Comparison of ENCODE assay signal across 9 cellular contexts in the genomic region with DNA sequence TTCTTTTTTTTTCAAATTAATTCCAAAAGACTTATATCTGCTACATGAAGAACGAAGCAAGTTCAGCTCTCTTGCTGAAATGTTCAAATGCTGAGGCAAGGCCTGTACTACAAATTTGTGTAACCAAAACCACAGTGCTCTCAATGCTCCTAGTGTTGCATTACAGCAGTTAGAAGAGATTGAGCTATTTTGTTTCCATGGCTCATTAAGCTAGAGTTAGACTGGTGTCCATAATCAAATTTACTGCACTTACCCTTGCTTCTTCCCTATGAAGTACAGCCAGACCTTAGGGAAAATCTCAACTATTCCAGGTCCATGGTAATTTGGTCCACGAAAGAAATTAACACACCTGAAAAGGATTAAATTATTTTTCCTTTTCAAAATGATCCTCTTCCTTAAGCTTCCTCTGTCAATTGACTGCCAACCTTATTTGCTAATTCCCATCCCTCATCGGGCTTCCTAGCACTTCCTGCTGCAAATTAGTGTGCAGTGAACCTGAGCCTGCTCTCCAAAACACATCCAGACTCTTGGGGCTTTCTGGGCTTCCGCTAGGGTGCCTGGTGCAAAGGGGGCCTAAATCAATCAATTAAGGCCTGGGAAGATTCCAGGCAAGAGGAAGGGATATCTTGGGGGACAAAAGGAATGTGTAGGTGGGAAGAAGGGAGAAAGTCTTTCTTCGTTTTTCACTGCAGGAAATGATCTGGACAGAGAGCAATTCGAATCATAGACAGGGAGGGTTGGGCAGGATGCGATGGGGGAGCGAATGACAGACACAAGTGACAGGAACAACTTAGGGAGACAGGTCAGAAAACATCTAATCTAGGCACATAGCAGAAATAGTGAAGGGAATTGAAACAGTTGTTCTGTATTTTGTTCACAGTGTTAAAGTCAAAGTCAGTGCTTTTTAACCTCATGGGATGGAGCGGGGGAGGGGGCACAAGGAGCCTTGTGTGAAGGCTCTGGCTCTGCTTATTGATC.
DNase-seq lines count a peak whose midpoint lies in the region; ATAC-seq and TF ChIP-seq lines count a peak whose summit lies in the region.
"Had no signal": no experiment of that assay in that cellular context is flagged by ENCODE, and none has a peak within 500 bp of the region (broad histone marks: within the 10 kb centered on the region; RNA-seq: fewer than 3 reads in every experiment).

No MANE protein-coding gene starts in this region.

- TF ChIP-seq CTCF in lung (IDR thresholded peaks at IDR 0.05; ENCODE audit: control extremely low read depth, extremely low read depth), result no peak

- no peaks in the 10 kb centered on the region for H3K36me3 ChIP-seq in CD4-positive, CD25-positive, alpha-beta regulatory T cell (ENCODE audit: control insufficient read depth, insufficient read depth, low read length)
- H3K36me3 ChIP-seq in lung (ENCODE audit: control insufficient read depth in 2 of 2, insufficient read depth in 2 of 2, low read length in 2 of 2), result no peaks in the 10 kb centered on the region
- H3K36me3 ChIP-seq: pancreas had no signal

- H3K4me3 ChIP-seq in CD4-positive, CD25-positive, alpha-beta regulatory T cell (ENCODE audit: low read depth, low read length), result peak overlapping the region; percentile 70
- no peak overlapping the region for H3K4me3 ChIP-seq in lung
- H3K4me3 ChIP-seq: pancreas had no signal

- CTCF ChIA-PET in activated CD4-positive, alpha-beta T cell treated with anti-CD3 and anti-CD28 coated beads, Interleukin-2, amount 10 ng/mL, durations not matched to agents 7 days and 5 days (lab: Charles Lee), result interaction anchor here (1.0 to 2.7 kb wide), 9 partner anchors 10 to 93 kb away, joined by 3 to 11 read pairs (median 5); no protein-coding TSS in a partner anchor

- WGBS in lung, 2 donors, result 59 to 71% methylated on average over 9 of the region's 9 CpGs

- H3K27me3 ChIP-seq in CD4-positive, CD25-positive, alpha-beta regulatory T cell (ENCODE audit: control insufficient read depth, insufficient read depth, low read length), result no peaks in the 10 kb centered on the region
- H3K27me3 ChIP-seq in lung (ENCODE audit: control insufficient read depth, insufficient read depth), result no peaks in the 10 kb centered on the region
- H3K27me3 ChIP-seq: pancreas had no signal

- no peaks in the 10 kb centered on the region for H3K36me3 Mint-ChIP-seq in CD4-positive, CD25-positive, alpha-beta regulatory T cell
- H3K36me3 Mint-ChIP-seq in activated CD4-positive, alpha-beta T cell treated with anti-CD3 and anti-CD28 coated beads, Interleukin-2, amount 10 ng/mL, durations not matched to agents 7 days and 5 days (ENCODE audit: low read depth), result peaks cover 10% of the 10 kb centered on the region

- POLR2A ChIA-PET in activated CD4-positive, alpha-beta T cell treated with anti-CD3 and anti-CD28 coated beads, Interleukin-2, amount 10 ng/mL, durations not matched to agents 7 days and 5 days (lab: Charles Lee), result interaction anchor here (1.1 to 1.8 kb wide), 4 partner anchors 26 to 89 kb away, joined by 3 to 14 read pairs (median 8); no protein-coding TSS in a partner anchor

- H3K27me3 Mint-ChIP-seq in CD4-positive, CD25-positive, alpha-beta regulatory T cell, result no peaks in the 10 kb centered on the region
- H3K27me3 Mint-ChIP-seq in activated CD4-positive, alpha-beta T cell treated with anti-CD3 and anti-CD28 coated beads, Interleukin-2, amount 10 ng/mL, durations not matched to agents 7 days and 5 days, result no peaks in the 10 kb centered on the region

- no peaks in the 10 kb centered on the region for H3K9me3 ChIP-seq in CD4-positive, CD25-positive, alpha-beta regulatory T cell (ENCODE audit: control insufficient read depth in 2 of 2, low read length in 2 of 2)
- no peaks in the 10 kb centered on the region for H3K9me3 ChIP-seq in lung (ENCODE audit: control insufficient read depth in 2 of 2, insufficient read depth in 1 of 2, low read length in 1 of 2)
- H3K9me3 ChIP-seq: pancreas had no signal

- H3K9me3 Mint-ChIP-seq in CD4-positive, CD25-positive, alpha-beta regulatory T cell, result peaks cover 0 to 5% (median 0%) of the 10 kb centered on the region in 7 donors
- H3K9me3 Mint-ChIP-seq in activated CD4-positive, alpha-beta T cell treated with anti-CD3 and anti-CD28 coated beads, Interleukin-2, amount 10 ng/mL, durations not matched to agents 7 days and 5 days, result peaks cover 4% of the 10 kb centered on the region

- no peak overlapping the region for H3K4me3 Mint-ChIP-seq in CD4-positive, CD25-positive, alpha-beta regulatory T cell
- H3K4me3 Mint-ChIP-seq in activated CD4-positive, alpha-beta T cell treated with anti-CD3 and anti-CD28 coated beads, Interleukin-2, amount 10 ng/mL, durations not matched to agents 7 days and 5 days, result no peak overlapping the region

- no peak for ATAC-seq in CD4-positive, CD25-positive, alpha-beta regulatory T cell (ENCODE audit: low read depth in 2 of 2)
- ATAC-seq in HG02798 (IDR thresholded peaks at IDR 0.05; ENCODE audit: poor library complexity, unreplicated experiment) (peak; percentile 33), lung (ENCODE audit: insufficient read depth, low FRiP score) (no peak), HG03097 (IDR thresholded peaks at IDR 0.05; ENCODE audit: low FRiP score, unreplicated experiment) (no peak), GM19455 (IDR thresholded peaks at IDR 0.05; ENCODE audit: unreplicated experiment) (no peak), HG02678 (IDR thresholded peaks at IDR 0.05; ENCODE audit: unreplicated experiment) (no peak)
- ATAC-seq: pancreas had no signal

- H3K4me1 Mint-ChIP-seq in CD4-positive, CD25-positive, alpha-beta regulatory T cell, result peaks cover 0 to 6% (median 3%) of the 10 kb centered on the region in 4 donors
- peaks cover 9% of the 10 kb centered on the region for H3K4me1 Mint-ChIP-seq in activated CD4-positive, alpha-beta T cell treated with anti-CD3 and anti-CD28 coated beads, Interleukin-2, amount 10 ng/mL, durations not matched to agents 7 days and 5 days

- peak overlapping the region; percentile 53 for H3K27ac ChIP-seq in CD4-positive, CD25-positive, alpha-beta regulatory T cell (ENCODE audit: insufficient read depth, low read length, poor library complexity, severe bottlenecking)
- peak overlapping the region; percentile 66 to 67 for H3K27ac ChIP-seq in lung (ENCODE audit: low read depth in 1 of 2, low read length in 1 of 2)
- H3K27ac ChIP-seq: pancreas had no signal

- DNase-seq in CD4-positive, CD25-positive, alpha-beta regulatory T cell, result peak in 1 of 3 donors; percentile 35
- DNase-seq in activated CD4-positive, alpha-beta T cell treated with anti-CD3 and anti-CD28 coated beads, Interleukin-2, amount 10 ng/mL, durations not matched to agents 7 days and 5 days, result peak; percentile 47
- DNase-seq in lung (ENCODE audit: low spot score) (no peak), cerebellum (ENCODE audit: low spot score) (no peak)
- DNase-seq: pancreas had no signal

- no peak overlapping the region for H3K27ac Mint-ChIP-seq in CD4-positive, CD25-positive, alpha-beta regulatory T cell
- no peak overlapping the region for H3K27ac Mint-ChIP-seq in activated CD4-positive, alpha-beta T cell treated with anti-CD3 and anti-CD28 coated beads, Interleukin-2, amount 10 ng/mL, durations not matched to agents 7 days and 5 days

- peaks cover 40% of the 10 kb centered on the region for H3K4me1 ChIP-seq in CD4-positive, CD25-positive, alpha-beta regulatory T cell (ENCODE audit: control insufficient read depth, insufficient read depth, low read length, poor library complexity, severe bottlenecking)
- peaks cover 0 to 25% of the 10 kb centered on the region in 2 donors for H3K4me1 ChIP-seq in lung (ENCODE audit: control insufficient read depth in 2 of 2, insufficient read depth in 2 of 2, low read length in 2 of 2)
